8 cellular contexts compared by ENCODE assay signal in genomic region chr3:128153156-128154011, GRCh38. TPM values are rescaled to one million over a fixed set of nuclear protein-coding genes. Genes with fewer than 3 reads are reported as not detected.
DNase-seq lines count a peak whose midpoint lies in the region; ATAC-seq and TF ChIP-seq lines count a peak whose summit lies in the region.

A gene with protein sequence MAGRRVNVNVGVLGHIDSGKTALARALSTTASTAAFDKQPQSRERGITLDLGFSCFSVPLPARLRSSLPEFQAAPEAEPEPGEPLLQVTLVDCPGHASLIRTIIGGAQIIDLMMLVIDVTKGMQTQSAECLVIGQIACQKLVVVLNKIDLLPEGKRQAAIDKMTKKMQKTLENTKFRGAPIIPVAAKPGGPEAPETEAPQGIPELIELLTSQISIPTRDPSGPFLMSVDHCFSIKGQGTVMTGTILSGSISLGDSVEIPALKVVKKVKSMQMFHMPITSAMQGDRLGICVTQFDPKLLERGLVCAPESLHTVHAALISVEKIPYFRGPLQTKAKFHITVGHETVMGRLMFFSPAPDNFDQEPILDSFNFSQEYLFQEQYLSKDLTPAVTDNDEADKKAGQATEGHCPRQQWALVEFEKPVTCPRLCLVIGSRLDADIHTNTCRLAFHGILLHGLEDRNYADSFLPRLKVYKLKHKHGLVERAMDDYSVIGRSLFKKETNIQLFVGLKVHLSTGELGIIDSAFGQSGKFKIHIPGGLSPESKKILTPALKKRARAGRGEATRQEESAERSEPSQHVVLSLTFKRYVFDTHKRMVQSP (plus strand): TSS chr3:128153481. CDS start chr3:128153508, 27 bp downstream.

- ATAC-seq in GM21526 (IDR thresholded peaks at IDR 0.05; ENCODE audit: low FRiP score, unreplicated experiment): peak; percentile 80

- no peak for TF ChIP-seq CTCF in epithelial cell of proximal tubule (conservative IDR thresholded peaks at IDR 0.05; ENCODE audit: low read depth, low read length)

- H3K9me3 ChIP-seq in mucosa of stomach (ENCODE audit: control insufficient read depth, low read length): no peaks in the 10 kb centered on the region

- peak within 1 kb of the TSS; percentile 80 for H3K4me3 ChIP-seq in epithelial cell of proximal tubule (ENCODE audit: low read depth, low read length)
- H3K4me3 ChIP-seq in mucosa of stomach (ENCODE audit: low read length): peak within 1 kb of the TSS; percentile 60

- peak; percentile 54 for DNase-seq in DMS153 (lab: John Stamatoyannopoulos, UW)
- DNase-seq in HuH-7 (ENCODE audit: low spot score): peak; percentile 85
- DNase-seq in OCI-M1 (lab: John Stamatoyannopoulos, UW): peak; percentile 96
- peak; percentile 74 for DNase-seq in activated T-cell treated with anti-CD3 and anti-CD28 coated beads for 4 hours
- peak; percentile 43 for DNase-seq in epithelial cell of proximal tubule (ENCODE audit: low read depth)
- DNase-seq in stimulated activated CD8-positive, alpha-beta memory T cell treated with anti-CD3 and anti-CD28 coated beads, Interleukin-4, amount 100 ng/mL, for 48 hours: peak; percentile 94

- H3K27me3 ChIP-seq in mucosa of stomach (ENCODE audit: control insufficient read depth, insufficient read depth, low read length): no peaks in the 10 kb centered on the region

- no peaks in the 10 kb centered on the region for H3K36me3 ChIP-seq in mucosa of stomach (ENCODE audit: control insufficient read depth, insufficient read depth, low read length)

- H3K4me1 ChIP-seq in mucosa of stomach (ENCODE audit: control insufficient read depth, insufficient read depth, low read length): peaks cover 4% of the 10 kb centered on the region

- peak within 1 kb of the TSS; percentile 69 for H3K9ac ChIP-seq in mucosa of stomach (ENCODE audit: low read length)

RNA-seq across cellular contexts. Expression of the gene that starts here (rescaled TPM):
- total RNA-seq in epithelial cell of proximal tubule: 10.1 and 20.6 TPM in 2 replicates

Comparison
In these comparisons a context has a peak if more than half of its experiments do, and no peak if none do; other contexts are left out.
1. Peak in every context shown above with its lines: DNase-seq, ATAC-seq and H3K4me3 ChIP-seq.
2. DNase-seq: peak in every context shown above with its lines; median percentile 96 in OCI-M1; 94 in stimulated activated CD8-positive, alpha-beta memory T cell treated with anti-CD3 and anti-CD28 coated beads, Interleukin-4, amount 100 ng/mL, for 48 hours; 85 in HuH-7; 74 in activated T-cell treated with anti-CD3 and anti-CD28 coated beads for 4 hours; 54 in DMS153; 43 in epithelial cell of proximal tubule.